Comparison of ENCODE assay signal across 1 cellular context in genomic region chr19:33022472-33023116, GRCh38.
TF ChIP-seq lines count a peak whose summit lies in the region.

No MANE protein-coding gene starts in this region.

TF ChIP-seq in WTC11, 78 proteins besides CTCF, POLR2A, EP300 and RAD21 (continued from another document and continues in another):
- TF ChIP-seq ZNF425 (CRISPR knock-in tag; conservative IDR thresholded peaks at IDR 0.05) (no peak), ZNF671 (CRISPR knock-in tag; IDR thresholded peaks at IDR 0.05) (no peak), E2F1 (CRISPR knock-in tag; IDR thresholded peaks at IDR 0.05) (no peak), ERG (CRISPR knock-in tag; IDR thresholded peaks at IDR 0.05) (no peak), IRF1 (CRISPR knock-in tag; IDR thresholded peaks at IDR 0.05) (no peak), ZNF512 (CRISPR knock-in tag; IDR thresholded peaks at IDR 0.05; ENCODE audit: borderline replicate concordance) (no peak), ESRRA (CRISPR knock-in tag; IDR thresholded peaks at IDR 0.05; ENCODE audit: borderline replicate concordance) (no peak), CDX4 (CRISPR knock-in tag; IDR thresholded peaks at IDR 0.05; ENCODE audit: borderline replicate concordance) (no peak), USF2 (CRISPR knock-in tag; IDR thresholded peaks at IDR 0.05) (no peak), ZNF219 (CRISPR knock-in tag; IDR thresholded peaks at IDR 0.05; ENCODE audit: borderline replicate concordance) (no peak), ELF4 (CRISPR knock-in tag; IDR thresholded peaks at IDR 0.05; ENCODE audit: low read depth) (no peak), GTF2I (CRISPR knock-in tag; conservative IDR thresholded peaks at IDR 0.05) (no peak), ZNF138 (CRISPR knock-in tag; conservative IDR thresholded peaks at IDR 0.05) (no peak), ZNF232 (CRISPR knock-in tag; IDR thresholded peaks at IDR 0.05) (no peak), ARID4B (CRISPR knock-in tag; IDR thresholded peaks at IDR 0.05; ENCODE audit: borderline replicate concordance) (0 out of 2 replicates have a peak, but pooled peaks have one; percentile 31), IRF2 (CRISPR knock-in tag; IDR thresholded peaks at IDR 0.05; ENCODE audit: borderline replicate concordance, low read depth) (no peak), TEAD1 (CRISPR knock-in tag; IDR thresholded peaks at IDR 0.05) (peak; percentile 99), MLX (CRISPR knock-in tag; IDR thresholded peaks at IDR 0.05) (no peak), JUN (CRISPR knock-in tag; IDR thresholded peaks at IDR 0.05) (no peak), ZSCAN18 (CRISPR knock-in tag; IDR thresholded peaks at IDR 0.05) (no peak), FOXP1 (CRISPR knock-in tag; IDR thresholded peaks at IDR 0.05; ENCODE audit: borderline replicate concordance) (no peak; the same call in 1 of the 2 replicates), ZNF396 (CRISPR knock-in tag; IDR thresholded peaks at IDR 0.05; ENCODE audit: borderline replicate concordance) (no peak), ZNF281 (CRISPR knock-in tag; IDR thresholded peaks at IDR 0.05) (no peak), AR (CRISPR knock-in tag; IDR thresholded peaks at IDR 0.05) (no peak), RORB (CRISPR knock-in tag; IDR thresholded peaks at IDR 0.05) (no peak), NR1H2 (CRISPR knock-in tag; IDR thresholded peaks at IDR 0.05) (no peak), SMAD3 (CRISPR knock-in tag; IDR thresholded peaks at IDR 0.05; ENCODE audit: borderline replicate concordance) (no peak), SOX15 (CRISPR knock-in tag; IDR thresholded peaks at IDR 0.05) (no peak), ZBTB43 (CRISPR knock-in tag; IDR thresholded peaks at IDR 0.05) (no peak), SMAD4 (CRISPR knock-in tag; IDR thresholded peaks at IDR 0.05) (no peak)
